In the genomic region with DNA sequence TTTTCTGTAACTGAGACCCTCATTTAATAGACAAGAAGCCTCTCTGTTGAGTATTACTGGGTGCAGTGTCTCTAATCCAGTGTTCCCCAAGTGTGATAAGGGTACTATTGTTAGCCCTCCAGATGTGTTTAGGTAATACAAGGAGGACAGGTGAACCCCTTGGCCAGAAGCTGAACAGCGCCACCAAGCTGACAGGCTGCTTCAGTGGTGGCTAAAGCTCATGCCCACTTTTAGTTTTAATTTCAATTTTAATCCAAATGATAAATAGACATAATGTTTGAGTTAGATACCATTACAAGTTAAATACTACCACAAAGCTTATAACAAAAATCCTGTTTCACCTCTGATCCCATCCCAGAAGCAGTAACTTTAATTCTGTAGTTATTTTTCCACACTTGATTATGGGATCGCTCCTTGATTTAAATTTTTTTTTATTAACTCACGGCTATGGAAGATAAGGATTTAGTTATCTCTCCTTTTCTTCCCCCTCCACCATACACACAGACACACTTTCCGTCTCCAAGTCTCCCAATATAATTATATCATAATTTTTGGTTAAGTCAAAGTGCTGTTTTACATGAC, we compare ENCODE assay signal across 9 cellular contexts. TPM values are rescaled to one million over a fixed set of nuclear protein-coding genes. Genes with fewer than 3 reads are reported as not detected.
DNase-seq lines count a peak whose midpoint lies in the region; ATAC-seq, FAIRE-seq and TF ChIP-seq lines count a peak whose summit lies in the region.
"Had no signal": no experiment of that assay in that cellular context is flagged by ENCODE, and none has a peak within 500 bp of the region (broad histone marks: within the 10 kb centered on the region; RNA-seq: fewer than 3 reads in every experiment).

No MANE protein-coding gene starts in this region.

- no peaks in the 10 kb centered on the region for H3K9me3 Mint-ChIP-seq in Caco-2 (ENCODE audit: unreplicated experiment)
- no peaks in the 10 kb centered on the region for H3K9me3 Mint-ChIP-seq in activated CD4-positive, alpha-beta memory T cell treated with anti-CD3 and anti-CD28 coated beads for 36 hours

- TF ChIP-seq EP300 in HepG2 (IDR thresholded peaks at IDR 0.05; ENCODE audit: low read depth in 2 of 2, low read length in 2 of 2) (no peak), HepG2 (CRISPR knock-in tag; IDR thresholded peaks at IDR 0.05; ENCODE audit: borderline replicate concordance) (no peak), tibial nerve (IDR thresholded peaks at IDR 0.05) (no peak)

- in situ Hi-C loops in HepG2 (cut with HindIII; ENCODE audit: extremely low pct_ligation_motif_present, low pct_unique_long_range_greater_than_20kb), result loop anchor here (5.0 kb wide), 2 partner anchors 86 to 126 kb away; no protein-coding TSS in a partner anchor

- no TSS peak for BruUV-seq in Caco-2 (replicated peaks; lab: Mats Ljungman, UMichigan)
- no TSS peak for BruUV-seq in HepG2 (replicated peaks; lab: Mats Ljungman, UMichigan)

- ATAC-seq in HepG2 (peak; percentile 85), GM19397 (IDR thresholded peaks at IDR 0.05; ENCODE audit: unreplicated experiment) (no peak), GM18907 (IDR thresholded peaks at IDR 0.05; ENCODE audit: unreplicated experiment) (no peak)

- DNase-seq in Caco-2, result peak; percentile 62 to 67
- no peak for DNase-seq in HFF-Myc (ENCODE audit: extremely low read depth, low read depth)
- DNase-seq in activated CD4-positive, alpha-beta memory T cell treated with anti-CD3 and anti-CD28 coated beads for 36 hours, result peak; percentile 53
- DNase-seq in HepG2 (ENCODE audit: low spot score), result peak; percentile 50
- DNase-seq in islet precursor cell, result no peak
- DNase-seq in tibial nerve (ENCODE audit: low spot score in 2 of 2), result no peak

- H3K4me1 ChIP-seq in Caco-2 (no peaks in the 10 kb centered on the region), HepG2 (ENCODE audit: insufficient read depth, low read length) (no peaks in the 10 kb centered on the region), tibial nerve (no peaks in the 10 kb centered on the region)

- no peak for TF ChIP-seq POLR2A in HepG2 (IDR thresholded peaks at IDR 0.05; ENCODE audit: insufficient read depth in 1 of 2, low read depth in 2 of 2, low read length in 2 of 2)
- TF ChIP-seq POLR2A in tibial nerve (IDR thresholded peaks at IDR 0.05), result no peak

- no peak overlapping the region for H2AFZ ChIP-seq in HepG2 (ENCODE audit: low read length)

- POLR2A ChIA-PET in Caco-2 (lab: Charles Lee), result interaction anchor here (0.6 kb wide), 1 partner anchor 129 kb away, joined by 3 read pairs; no protein-coding TSS in a partner anchor
- POLR2A ChIA-PET in activated CD4-positive, alpha-beta memory T cell treated with anti-CD3 and anti-CD28 coated beads for 36 hours (lab: Charles Lee), result interaction anchor here (1.7 kb wide), 1 partner anchor 10 kb away, joined by 6 read pairs; no protein-coding TSS in a partner anchor
- POLR2A ChIA-PET in HepG2 (lab: Yijun Ruan, JAX), result interaction anchor here (1.1 kb wide), 1 partner anchor 10 kb away, joined by 8 read pairs; no protein-coding TSS in a partner anchor

- H3K36me3 Mint-ChIP-seq in Caco-2 (ENCODE audit: insufficient read depth, unreplicated experiment), result no peaks in the 10 kb centered on the region
- H3K36me3 Mint-ChIP-seq in activated CD4-positive, alpha-beta memory T cell treated with anti-CD3 and anti-CD28 coated beads for 36 hours, result no peaks in the 10 kb centered on the region
- H3K36me3 Mint-ChIP-seq: activated naive CD8-positive, alpha-beta T cell had no signal

- H3K27ac Mint-ChIP-seq in Caco-2 (ENCODE audit: unreplicated experiment), result no peak overlapping the region
- H3K27ac Mint-ChIP-seq in activated CD4-positive, alpha-beta memory T cell treated with anti-CD3 and anti-CD28 coated beads for 36 hours, result no peak overlapping the region
- H3K27ac Mint-ChIP-seq: activated naive CD8-positive, alpha-beta T cell had no signal

- no peaks in the 10 kb centered on the region for H3K36me3 ChIP-seq in Caco-2 (ENCODE audit: control insufficient read depth, insufficient read depth, low read length)
- no peaks in the 10 kb centered on the region for H3K36me3 ChIP-seq in HepG2 (replicated peaks in 1 of 2; ENCODE audit: control insufficient read depth in 1 of 2, insufficient read depth in 2 of 2, low read length in 2 of 2)
- no peaks in the 10 kb centered on the region for H3K36me3 ChIP-seq in tibial nerve

- no peak overlapping the region for H3K4me3 Mint-ChIP-seq in Caco-2 (ENCODE audit: unreplicated experiment)
- no peak overlapping the region for H3K4me3 Mint-ChIP-seq in activated CD4-positive, alpha-beta memory T cell treated with anti-CD3 and anti-CD28 coated beads for 36 hours
- H3K4me3 Mint-ChIP-seq: activated naive CD8-positive, alpha-beta T cell had no signal

- TF ChIP-seq CTCF in Caco-2 (IDR thresholded peaks at IDR 0.05; ENCODE audit: insufficient read depth in 1 of 2, low read depth in 1 of 2, low read length in 1 of 2, severe bottlenecking in 1 of 2, unreplicated experiment in 1 of 2), result peak; percentile 69 to 89
- TF ChIP-seq CTCF in HFF-Myc (IDR thresholded peaks at IDR 0.05; ENCODE audit: low read depth, low read length, missing control alignments), result peak; percentile 51
- TF ChIP-seq CTCF in HepG2 (CRISPR knock-in tag; IDR thresholded peaks at IDR 0.05), result peak; percentile 92
- peak in 1 of 5 experiments; percentile 21 for TF ChIP-seq CTCF in tibial nerve (IDR thresholded peaks at IDR 0.05)

- H3K27me3 ChIP-seq in Caco-2 (replicated peaks; ENCODE audit: control insufficient read depth, insufficient read depth, low read length), result no peaks in the 10 kb centered on the region; the same call in 1 of the 2 replicates
- peaks cover 0 to 2% of the 10 kb centered on the region in 2 experiments; a peak in 1 of 5 replicates for H3K27me3 ChIP-seq in HepG2 (ENCODE audit: control insufficient read depth in 1 of 2, insufficient read depth in 2 of 2, low read length in 2 of 2)
- H3K27me3 ChIP-seq in tibial nerve, result peaks cover 0 to 58% of the 10 kb centered on the region in 2 donors

- peak; percentile 86 for TF ChIP-seq RAD21 in HepG2 (CRISPR knock-in tag; IDR thresholded peaks at IDR 0.05)

- CTCF ChIA-PET in Caco-2 (lab: Charles Lee), result interaction anchor here (0.6 to 1.9 kb wide), 9 partner anchors 10 to 316 kb away, joined by 3 to 11 read pairs (median 5); no protein-coding TSS in a partner anchor
- CTCF ChIA-PET in activated CD4-positive, alpha-beta memory T cell treated with anti-CD3 and anti-CD28 coated beads for 36 hours (lab: Charles Lee), result interaction anchor here (0.6 to 2.9 kb wide), 14 partner anchors 8 to 1387 kb away, joined by 3 to 19 read pairs (median 3); a partner anchor contains a TSS
- CTCF ChIA-PET in HepG2 (lab: Yijun Ruan, JAX; ENCODE audit: low intra/inter-chr PET ratio, low total read pairs), result interaction anchor here (1.5 to 2.6 kb wide), 3 partner anchors 87 to 129 kb away, joined by 8 to 37 read pairs (median 25); no protein-coding TSS in a partner anchor

- H4K20me1 ChIP-seq in HepG2 (ENCODE audit: insufficient read depth, low read length), result no peaks in the 10 kb centered on the region

- H3K9ac ChIP-seq in HepG2 (ENCODE audit: insufficient read depth, low read depth, low read length), result no peak overlapping the region

- FAIRE-seq in HepG2 (lab: Jason Lieb, UNC), result peak; percentile 65

- 20% methylated on average over 4 of the region's 4 CpGs for WGBS in HepG2 (ENCODE audit: low lambda C conversion rate)
- WGBS in tibial nerve, 2 donors, result 54 to 57% methylated on average over 4 of the region's 4 CpGs

- no peak overlapping the region for H3K27ac ChIP-seq in HepG2 (ENCODE audit: extremely low read length, insufficient read depth, low read length)
- no peak overlapping the region for H3K27ac ChIP-seq in tibial nerve

- intact Hi-C loops in Caco-2 (cut with micrococcal nuclease; ENCODE audit: unreplicated experiment), result loop anchor here (1.0 to 10.0 kb wide), 3 partner anchors 86 to 328 kb away; no protein-coding TSS in a partner anchor
- intact Hi-C loops in activated CD4-positive, alpha-beta memory T cell treated with anti-CD3 and anti-CD28 coated beads for 36 hours (cut with micrococcal nuclease), result no loop called here
- intact Hi-C loops in HepG2 (cut with micrococcal nuclease; ENCODE audit: unreplicated experiment), result loop anchor here (1.0 to 10.0 kb wide), 4 partner anchors 87 to 328 kb away; a partner anchor contains a TSS

- H3K4me3 ChIP-seq in Caco-2 (ENCODE audit: low read depth, low read length) (no peak overlapping the region), HFF-Myc (replicated peaks; ENCODE audit: low read depth, low read length) (no peak overlapping the region), HepG2 (replicated peaks in 1 of 3; ENCODE audit: insufficient read depth in 1 of 3, low read depth in 2 of 3, low read length in 3 of 3) (no peak overlapping the region), tibial nerve (no peak overlapping the region)

- H3K9me3 ChIP-seq in Caco-2, result no peaks in the 10 kb centered on the region
- H3K9me3 ChIP-seq in HepG2 (ENCODE audit: low read length), result no peaks in the 10 kb centered on the region
- no peaks in the 10 kb centered on the region for H3K9me3 ChIP-seq in tibial nerve

- no peaks in the 10 kb centered on the region for H3K79me2 ChIP-seq in HepG2 (ENCODE audit: insufficient read depth, low read length)

- peaks cover 21% of the 10 kb centered on the region for H3K27me3 Mint-ChIP-seq in Caco-2 (ENCODE audit: insufficient read depth, unreplicated experiment)
- peaks cover 32% of the 10 kb centered on the region for H3K27me3 Mint-ChIP-seq in activated CD4-positive, alpha-beta memory T cell treated with anti-CD3 and anti-CD28 coated beads for 36 hours

- H3K4me1 Mint-ChIP-seq in Caco-2 (ENCODE audit: low read depth, unreplicated experiment), result no peaks in the 10 kb centered on the region
- H3K4me1 Mint-ChIP-seq in activated CD4-positive, alpha-beta memory T cell treated with anti-CD3 and anti-CD28 coated beads for 36 hours (ENCODE audit: low read depth), result no peaks in the 10 kb centered on the region

- H3K4me2 ChIP-seq in HepG2 (ENCODE audit: low read depth, low read length), result no peak overlapping the region

RNA-seq across cellular contexts. Expression of a gene that starts 8.3 kb away (rescaled TPM):
- total RNA-seq in Caco-2 (2022) (40.1 and 40.2 TPM in 2 replicates), HepG2 (2016; rRNA removed; fragmentation: Illumina TruSeq; extraction: Trizol) (29.8 and 34.9 TPM in 2 replicates), tibial nerve (10 to 100 TPM; 13.3 to 26.1 (median 20.5) TPM)
- total RNA-seq in activated CD4-positive, alpha-beta memory T cell treated with anti-CD3 and anti-CD28 coated beads for 36 hours, result 10 to 100 TPM; 18.0 to 18.1 TPM
- 13.7 and 15.4 TPM in 2 replicates for total RNA-seq in HepG2 (2016; cell fraction: cytosol; rRNA removed; fragmentation: Illumina TruSeq; extraction: Trizol; ENCODE audit: low read depth)
- total RNA-seq in HepG2 (2016; cell fraction: insoluble cytoplasmic fraction; rRNA removed; fragmentation: Illumina TruSeq; extraction: Trizol), result 30.2 and 30.4 TPM in 2 replicates
- total RNA-seq in HepG2 (2016; cell fraction: membrane; rRNA removed; fragmentation: Illumina TruSeq; extraction: Trizol), result 27.3 and 27.9 TPM in 2 replicates
- total RNA-seq in HepG2 (2016; cell fraction: nucleus; rRNA removed; fragmentation: Illumina TruSeq; extraction: Trizol), result 24.3 and 27.8 TPM in 2 replicates
- polyA plus RNA-seq in HepG2 (2011; rRNA removed), result 26.5 and 27.4 TPM in 2 replicates
- polyA plus RNA-seq in HepG2 (2011; cell fraction: cytosol; rRNA removed), result 24.8 and 26.8 TPM in 2 replicates
- polyA plus RNA-seq in HepG2 (2011; cell fraction: nucleus; rRNA removed), result 42.3 and 48.0 TPM in 2 replicates
- 16.4 and 17.0 TPM in 2 replicates for polyA plus RNA-seq in HepG2 (2012)
- 1.8 and 1.9 TPM in 2 replicates for polyA plus RNA-seq in HepG2 (2016; cell fraction: cytosol; fragmentation: Illumina TruSeq; extraction: Trizol; ENCODE audit: low read depth)
- 23.6 and 32.2 TPM in 2 replicates for polyA plus RNA-seq in HepG2 (2016; cell fraction: insoluble cytoplasmic fraction; fragmentation: Illumina TruSeq; extraction: Trizol; ENCODE audit: low read depth)
- polyA plus RNA-seq in HepG2 (2016; cell fraction: membrane; fragmentation: Illumina TruSeq; extraction: Trizol; ENCODE audit: low read depth), result 11.0 and 12.3 TPM in 2 replicates
- 38.0 and 38.6 TPM in 2 replicates for polyA plus RNA-seq in HepG2 (2016; cell fraction: nucleus; fragmentation: Illumina TruSeq; extraction: Trizol; ENCODE audit: insufficient read depth, low read depth)
- 14.2 and 74.6 TPM in 2 replicates for polyA minus RNA-seq in HepG2 (2011; rRNA and poly(A)+ RNA removed; ENCODE audit: low replicate concordance)
- polyA minus RNA-seq in HepG2 (2011; cell fraction: cytosol; rRNA and poly(A)+ RNA removed), result 24.6 and 25.4 TPM in 2 replicates
- polyA minus RNA-seq in HepG2 (2011; cell fraction: nucleus; rRNA and poly(A)+ RNA removed), result 34.6 and 38.4 TPM in 2 replicates

Comparison
In these comparisons a context has a peak if more than half of its experiments do, and no peak if none do; other contexts are left out.
1. DNase-seq: peak in Caco-2 (2 of 2), activated CD4-positive, alpha-beta memory T cell treated with anti-CD3 and anti-CD28 coated beads for 36 hours (single experiment) and HepG2 (single experiment); none in HFF-Myc (single experiment), islet precursor cell (single experiment) and tibial nerve (0 of 2).